9 cellular contexts compared by ENCODE assay signal in the genomic region with DNA sequence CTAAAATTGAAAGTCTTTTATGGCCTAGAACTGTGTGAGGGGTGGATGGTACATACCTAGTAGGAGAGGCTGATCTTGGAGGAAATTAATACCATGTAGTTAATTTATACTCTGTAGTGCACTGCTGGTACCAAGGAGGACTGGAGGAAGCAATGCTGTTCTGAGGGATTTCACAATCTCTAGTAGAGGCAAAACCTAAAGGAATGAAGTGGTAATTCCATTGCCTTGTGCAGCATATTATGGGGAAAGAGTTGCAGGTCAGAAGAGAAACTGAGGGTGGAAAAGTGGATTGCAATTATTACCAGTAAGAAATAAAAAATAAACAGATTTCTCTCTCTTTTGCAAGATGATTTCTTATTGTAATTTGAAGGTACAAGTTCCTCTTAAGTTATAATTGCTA. TPM values are rescaled to one million over a fixed set of nuclear protein-coding genes. Genes with fewer than 3 reads are reported as not detected.
DNase-seq lines count a peak whose midpoint lies in the region; ATAC-seq and TF ChIP-seq lines count a peak whose summit lies in the region.
"Had no signal": no experiment of that assay in that cellular context is flagged by ENCODE, and none has a peak within 500 bp of the region (broad histone marks: within the 10 kb centered on the region; RNA-seq: fewer than 3 reads in every experiment).

No MANE protein-coding gene starts in this region.

- H3K27ac ChIP-seq in HEK293 (ENCODE audit: extremely low read depth, low read depth, low read length) (no peak overlapping the region; the same call in 1 of the 2 replicates), iPS-20b (ENCODE audit: low read length) (no peak overlapping the region), uterus (no peak overlapping the region)
- H3K27ac ChIP-seq: colonic mucosa had no signal

- intact Hi-C loops in activated T-helper 1 cell treated with anti-CD3 and anti-CD28 coated beads, Interleukin-12 subunit alpha, Interleukin-12 subunit beta, Interleukin-2, Interleukin-4 antibody, amounts not matched to agents 30 ng/mL and 10 ng/mL and 1 ng/mL, durations not matched to agents 14 hours and 24 hours and 36 hours (cut with micrococcal nuclease), result no loop called here
- intact Hi-C loops in uterus (cut with DNase I; ENCODE audit: low total_unique reads), result no loop called here

- DNase-seq in BJ (ENCODE audit: low read depth) (no peak), uterus (no peak), DMS53 (lab: John Stamatoyannopoulos, UW) (no peak), NCI-H1436 treated with DMSO at 0.1 percent for 48 hours (lab: John Stamatoyannopoulos, UW) (no peak)
- DNase-seq in activated T-helper 1 cell treated with anti-CD3 and anti-CD28 coated beads, Interleukin-12 subunit alpha, Interleukin-12 subunit beta, Interleukin-2, Interleukin-4 antibody, amounts not matched to agents 30 ng/mL and 10 ng/mL and 1 ng/mL, durations not matched to agents 14 hours and 24 hours and 36 hours (ENCODE audit: low spot score), result no peak
- DNase-seq: colonic mucosa had no signal

- TF ChIP-seq CTCF in BJ (IDR thresholded peaks at IDR 0.05; ENCODE audit: insufficient read depth, low read depth, low read length) (no peak), HEK293 (tag by site-specific recombination; IDR thresholded peaks at IDR 0.05) (no peak), uterus (IDR thresholded peaks at IDR 0.05) (no peak)

- peaks cover 38% of the 10 kb centered on the region for H3K4me1 Mint-ChIP-seq in activated T-helper 1 cell treated with anti-CD3 and anti-CD28 coated beads, Interleukin-12 subunit alpha, Interleukin-12 subunit beta, Interleukin-2, Interleukin-4 antibody, amounts not matched to agents 30 ng/mL and 10 ng/mL and 1 ng/mL, durations not matched to agents 14 hours and 24 hours and 36 hours (ENCODE audit: low read depth)

- no peaks in the 10 kb centered on the region for H3K27me3 Mint-ChIP-seq in activated T-helper 1 cell treated with anti-CD3 and anti-CD28 coated beads, Interleukin-12 subunit alpha, Interleukin-12 subunit beta, Interleukin-2, Interleukin-4 antibody, amounts not matched to agents 30 ng/mL and 10 ng/mL and 1 ng/mL, durations not matched to agents 14 hours and 24 hours and 36 hours (ENCODE audit: insufficient read depth)

- H3K4me3 ChIP-seq in BJ (ENCODE audit: low read depth, low read length) (peak overlapping the region; percentile 74; the same call in 1 of the 2 replicates), HEK293 (ENCODE audit: low read depth, low read length) (peak overlapping the region; percentile 12), iPS-20b (ENCODE audit: low read length) (peak overlapping the region; percentile 99), uterus (no peak overlapping the region)

- H3K36me3 ChIP-seq in BJ (ENCODE audit: control insufficient read depth, insufficient read depth, low read length) (no peaks in the 10 kb centered on the region), HEK293 (ENCODE audit: control insufficient read depth in 2 of 2, insufficient read depth in 1 of 2, low read length in 2 of 2) (peaks cover 0 to 7% of the 10 kb centered on the region in 2 experiments; a peak in 1 of 3 replicates), iPS-20b (ENCODE audit: insufficient read depth, low read depth, low read length) (peaks cover 12% of the 10 kb centered on the region; the same call in 1 of the 2 replicates), uterus (no peaks in the 10 kb centered on the region)
- H3K36me3 ChIP-seq: colonic mucosa had no signal

- H3K27me3 ChIP-seq in BJ (ENCODE audit: control insufficient read depth, insufficient read depth, low read length) (no peaks in the 10 kb centered on the region), iPS-20b (ENCODE audit: insufficient read depth, low read length) (no peaks in the 10 kb centered on the region), uterus (no peaks in the 10 kb centered on the region)
- H3K27me3 ChIP-seq: colonic mucosa had no signal

- POLR2A ChIA-PET in BJ (lab: Charles Lee), result no interaction called here
- POLR2A ChIA-PET in HEK293 (lab: Yijun Ruan, JAX), result interaction anchor here (0.5 kb wide), 1 partner anchor 30 kb away, joined by 6 read pairs; no protein-coding TSS in a partner anchor

- H3K9ac ChIP-seq in iPS-20b (ENCODE audit: low read depth, low read length), result peak overlapping the region; percentile 55; the same call in 1 of the 2 replicates

- CTCF ChIA-PET in BJ (lab: Yijun Ruan, JAX) (no interaction called here), HEK293 (lab: Yijun Ruan, JAX) (interaction anchor here (0.5 to 1.1 kb wide), 2 partner anchors 16 to 19 kb away, joined by 3 read pairs; no protein-coding TSS in a partner anchor)

- H3K27ac Mint-ChIP-seq in activated T-helper 1 cell treated with anti-CD3 and anti-CD28 coated beads, Interleukin-12 subunit alpha, Interleukin-12 subunit beta, Interleukin-2, Interleukin-4 antibody, amounts not matched to agents 30 ng/mL and 10 ng/mL and 1 ng/mL, durations not matched to agents 14 hours and 24 hours and 36 hours, result no peak overlapping the region

- peak overlapping the region; percentile 90 for H3K4me3 Mint-ChIP-seq in activated T-helper 1 cell treated with anti-CD3 and anti-CD28 coated beads, Interleukin-12 subunit alpha, Interleukin-12 subunit beta, Interleukin-2, Interleukin-4 antibody, amounts not matched to agents 30 ng/mL and 10 ng/mL and 1 ng/mL, durations not matched to agents 14 hours and 24 hours and 36 hours

- H3K4me1 ChIP-seq in HEK293 (ENCODE audit: control insufficient read depth, insufficient read depth, low read length) (peaks cover 7% of the 10 kb centered on the region; the same call in 1 of the 2 replicates), iPS-20b (ENCODE audit: insufficient read depth, low read length) (peaks cover 10% of the 10 kb centered on the region; the same call in 1 of the 2 replicates), uterus (peaks cover 0 to 8% of the 10 kb centered on the region in 2 donors)
- H3K4me1 ChIP-seq: colonic mucosa had no signal

- H3K36me3 Mint-ChIP-seq in activated T-helper 1 cell treated with anti-CD3 and anti-CD28 coated beads, Interleukin-12 subunit alpha, Interleukin-12 subunit beta, Interleukin-2, Interleukin-4 antibody, amounts not matched to agents 30 ng/mL and 10 ng/mL and 1 ng/mL, durations not matched to agents 14 hours and 24 hours and 36 hours (ENCODE audit: low read depth), result peaks cover 13% of the 10 kb centered on the region

- ATAC-seq in HG03097 (IDR thresholded peaks at IDR 0.05; ENCODE audit: low FRiP score, unreplicated experiment), result no peak

- no peaks in the 10 kb centered on the region for H3K9me3 Mint-ChIP-seq in activated T-helper 1 cell treated with anti-CD3 and anti-CD28 coated beads, Interleukin-12 subunit alpha, Interleukin-12 subunit beta, Interleukin-2, Interleukin-4 antibody, amounts not matched to agents 30 ng/mL and 10 ng/mL and 1 ng/mL, durations not matched to agents 14 hours and 24 hours and 36 hours

- H3K9me3 ChIP-seq in HEK293 (ENCODE audit: control insufficient read depth, insufficient read depth, low read depth, low read length), result no peaks in the 10 kb centered on the region
- H3K9me3 ChIP-seq in iPS-20b (ENCODE audit: insufficient read depth, low read depth, low read length), result no peaks in the 10 kb centered on the region
- H3K9me3 ChIP-seq in uterus, result no peaks in the 10 kb centered on the region
- H3K9me3 ChIP-seq: colonic mucosa had no signal

- no peak for TF ChIP-seq POLR2A in uterus (IDR thresholded peaks at IDR 0.05)

TF ChIP-seq in HEK293, 187 proteins besides CTCF, POLR2A, EP300 and RAD21:
- TF ChIP-seq ZNF223 (tag by site-specific recombination; IDR thresholded peaks at IDR 0.05), result no peak
- peak; percentile 48 for TF ChIP-seq PRDM10 (tag by site-specific recombination; IDR thresholded peaks at IDR 0.05)
- TF ChIP-seq PRDM1 (tag by site-specific recombination; IDR thresholded peaks at IDR 0.05), result peak; percentile 81

RNA-seq across cellular contexts. Expression of gene ABI2, which starts 2.2 kb away (rescaled TPM):
- 36.1 and 56.2 TPM in 2 replicates for polyA plus RNA-seq in BJ (2011; rRNA removed)
- polyA minus RNA-seq in BJ (2011; rRNA and poly(A)+ RNA removed), result 31.3 and 33.4 TPM in 2 replicates
- 31.4 and 32.3 TPM in 2 replicates for total RNA-seq in activated T-helper 1 cell treated with anti-CD3 and anti-CD28 coated beads, Interleukin-12 subunit alpha, Interleukin-12 subunit beta, Interleukin-2, Interleukin-4 antibody, amounts not matched to agents 30 ng/mL and 10 ng/mL and 1 ng/mL, durations not matched to agents 14 hours and 24 hours and 36 hours
- total RNA-seq in uterus, result 100 to 1,000 TPM in 1 of 4 donors, 10 to 100 TPM in 3; 29.4 to 102 (median 78.6) TPM

Comparison
In these comparisons a context has a peak if more than half of its experiments do, and no peak if none do; other contexts are left out.
1. H3K4me3 ChIP-seq: peak in BJ (single experiment), HEK293 (single experiment) and iPS-20b (single experiment); none in uterus (0 of 2).